Comparison of ENCODE assay signal across 20 cellular contexts in the genomic region with DNA sequence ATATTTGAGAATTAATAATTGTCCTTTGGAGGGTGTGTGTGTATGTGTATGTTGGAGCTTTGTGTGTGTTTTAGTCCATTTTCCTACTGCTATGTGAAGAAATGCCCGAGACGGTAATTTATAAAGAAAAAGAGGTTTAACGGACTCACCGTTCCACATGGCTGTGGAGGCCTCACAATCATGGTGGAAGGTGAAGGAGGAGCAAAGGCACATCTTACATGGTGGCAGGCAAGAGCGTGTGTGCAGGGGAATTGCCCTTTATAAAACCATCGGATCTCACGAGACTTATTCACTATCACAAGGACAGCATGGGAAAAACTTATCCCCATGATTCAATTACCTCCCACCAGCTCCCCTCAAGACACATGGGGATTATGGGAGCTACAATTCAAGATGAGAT. TPM values are rescaled to one million over a fixed set of nuclear protein-coding genes. Genes with fewer than 3 reads are reported as not detected.
DNase-seq lines count a peak whose midpoint lies in the region; ATAC-seq and TF ChIP-seq lines count a peak whose summit lies in the region.
"Had no signal": no experiment of that assay in that cellular context is flagged by ENCODE, and none has a peak within 500 bp of the region (broad histone marks: within the 10 kb centered on the region; RNA-seq: fewer than 3 reads in every experiment).

No MANE protein-coding gene starts in this region.

- no peak overlapping the region for H4K8ac ChIP-seq in trophoblast cell (ENCODE audit: low read depth, low read length)

- POLR2A ChIA-PET in Panc1 (lab: Charles Lee): no interaction called here

- H3K4me1 ChIP-seq in Panc1 (ENCODE audit: control insufficient read depth, insufficient read depth, low read length): peaks cover 7% of the 10 kb centered on the region; the same call in 1 of the 2 replicates
- H3K4me1 ChIP-seq in trophoblast cell (ENCODE audit: control insufficient read depth in 1 of 2, insufficient read depth in 2 of 2, low read length in 2 of 2): no peaks in the 10 kb centered on the region
- H3K4me1 ChIP-seq in uterus: no peaks in the 10 kb centered on the region
- H3K4me1 ChIP-seq: BE2C, BLaER1, Caco-2 had no signal

- H3K23ac ChIP-seq in trophoblast cell (ENCODE audit: low read length): no peak overlapping the region

- no peak overlapping the region for H3K18ac ChIP-seq in trophoblast cell (ENCODE audit: low read length)

- H2BK5ac ChIP-seq in trophoblast cell (ENCODE audit: low read depth, low read length, poor library complexity): no peak overlapping the region

- H3K36me3 Mint-ChIP-seq in dendritic cell treated with granulocyte-macrophage colony-stimulating factor and Interleukin-4, amounts not matched to agents 40 ng/mL and 50 ng/mL, for 4 days (ENCODE audit: low read depth): no peaks in the 10 kb centered on the region
- H3K36me3 Mint-ChIP-seq: CD8-positive, alpha-beta T cell had no signal

- no peak overlapping the region for H2BK12ac ChIP-seq in trophoblast cell (ENCODE audit: low read length)

- H3K4me3 Mint-ChIP-seq in dendritic cell treated with granulocyte-macrophage colony-stimulating factor and Interleukin-4, amounts not matched to agents 40 ng/mL and 50 ng/mL, for 4 days: no peak overlapping the region
- H3K4me3 Mint-ChIP-seq: CD4-positive, alpha-beta T cell; CD8-positive, alpha-beta T cell had no signal

- in situ Hi-C loops in Panc1 (cut with HindIII; ENCODE audit: low pct_unique_long_range_greater_than_20kb, low sequenced_read_pairs): no loop called here

- H3K36me3 ChIP-seq in Panc1 (ENCODE audit: control insufficient read depth, insufficient read depth, low read length) (no peaks in the 10 kb centered on the region), trophoblast cell (ENCODE audit: control insufficient read depth in 1 of 2, insufficient read depth in 2 of 2, low read length in 2 of 2) (peaks cover 0 to 2% of the 10 kb centered on the region in 2 experiments), uterus (no peaks in the 10 kb centered on the region)
- H3K36me3 ChIP-seq: BE2C, BLaER1 had no signal

- H2BK120ac ChIP-seq in trophoblast cell (ENCODE audit: insufficient read depth, low read length, poor library complexity): no peak overlapping the region

- H3K4me3 ChIP-seq in Panc1 (ENCODE audit: low read depth in 2 of 2, low read length in 2 of 2): no peak overlapping the region
- H3K4me3 ChIP-seq in trophoblast cell (ENCODE audit: low read depth, low read length): no peak overlapping the region
- H3K4me3 ChIP-seq in uterus: no peak overlapping the region
- H3K4me3 ChIP-seq: BLaER1 had no signal

- H3K27me3 ChIP-seq in Panc1 (ENCODE audit: control insufficient read depth, insufficient read depth, low read length) (no peaks in the 10 kb centered on the region), trophoblast cell (ENCODE audit: insufficient read depth, low read length) (no peaks in the 10 kb centered on the region), uterus (no peaks in the 10 kb centered on the region)
- H3K27me3 ChIP-seq: BE2C, BLaER1 had no signal

- H3K79me1 ChIP-seq in trophoblast cell (ENCODE audit: low read length): peaks cover 4% of the 10 kb centered on the region

- H4K91ac ChIP-seq in trophoblast cell (ENCODE audit: low read depth, low read length): peak overlapping the region; percentile 43

- no peaks in the 10 kb centered on the region for H3K79me2 ChIP-seq in trophoblast cell (ENCODE audit: control insufficient read depth, insufficient read depth, low read length, poor library complexity)

- TF ChIP-seq CTCF in Panc1 (IDR thresholded peaks at IDR 0.05) (no peak), VCaP (conservative IDR thresholded peaks at IDR 0.05) (no peak), uterus (IDR thresholded peaks at IDR 0.05) (no peak)

- no peak overlapping the region for H3K4ac ChIP-seq in trophoblast cell (ENCODE audit: low read depth, low read length)

- no peaks in the 10 kb centered on the region for H3K9me3 Mint-ChIP-seq in dendritic cell treated with granulocyte-macrophage colony-stimulating factor and Interleukin-4, amounts not matched to agents 40 ng/mL and 50 ng/mL, for 4 days

- no TSS peak for BruUV-seq in Panc1 (replicated peaks; lab: Mats Ljungman, UMichigan)

- H3K27ac ChIP-seq in Panc1 (ENCODE audit: low read length) (peak overlapping the region; percentile 70), VCaP (peak overlapping the region; percentile 78), trophoblast cell (ENCODE audit: low read depth, low read length) (no peak overlapping the region), uterus (no peak overlapping the region)
- H3K27ac ChIP-seq: BLaER1 had no signal

- H3K4me2 ChIP-seq in trophoblast cell (ENCODE audit: low read length): no peak overlapping the region
- H3K4me2 ChIP-seq: BLaER1 had no signal

- CTCF ChIA-PET in Panc1 (lab: Charles Lee): interaction anchor here (0.6 kb wide), 1 partner anchor 133 kb away, joined by 3 read pairs; no protein-coding TSS in a partner anchor

- H3K9me3 ChIP-seq in Panc1 (ENCODE audit: control insufficient read depth, insufficient read depth, low read depth, low read length) (no peaks in the 10 kb centered on the region), trophoblast cell (ENCODE audit: insufficient read depth, low read depth, low read length) (peaks cover 2% of the 10 kb centered on the region), uterus (no peaks in the 10 kb centered on the region)
- H3K9me3 ChIP-seq: BE2C, BLaER1, Caco-2 had no signal

- no peak for ATAC-seq in Panc1
- ATAC-seq: CD8-positive, alpha-beta T cell had no signal

- no peak overlapping the region for H2AFZ ChIP-seq in trophoblast cell (ENCODE audit: insufficient read depth, low read length, poor library complexity)

- intact Hi-C loops in Panc1 (cut with micrococcal nuclease; ENCODE audit: unreplicated experiment): no loop called here
- intact Hi-C loops in dendritic cell treated with granulocyte-macrophage colony-stimulating factor and Interleukin-4, amounts not matched to agents 40 ng/mL and 50 ng/mL, for 4 days (cut with micrococcal nuclease): no loop called here
- intact Hi-C loops in uterus (cut with DNase I; ENCODE audit: low total_unique reads): no loop called here

- no peak overlapping the region for H3K14ac ChIP-seq in trophoblast cell (ENCODE audit: low read length)

- peak overlapping the region; percentile 40 for H3K27ac Mint-ChIP-seq in dendritic cell treated with granulocyte-macrophage colony-stimulating factor and Interleukin-4, amounts not matched to agents 40 ng/mL and 50 ng/mL, for 4 days
- H3K27ac Mint-ChIP-seq: CD4-positive, alpha-beta T cell; CD8-positive, alpha-beta T cell had no signal

- H3K27me3 Mint-ChIP-seq in dendritic cell treated with granulocyte-macrophage colony-stimulating factor and Interleukin-4, amounts not matched to agents 40 ng/mL and 50 ng/mL, for 4 days: no peaks in the 10 kb centered on the region

- H2AK5ac ChIP-seq in trophoblast cell (ENCODE audit: low read length): no peak overlapping the region

- WGBS in trophoblast cell (ENCODE audit: extremely low coverage, insufficient coverage, insufficient read length): no CpG with 5 or more reads among the region's 7 CpGs

- no peak for TF ChIP-seq POLR2A in uterus (IDR thresholded peaks at IDR 0.05)

- H4K12ac ChIP-seq in trophoblast cell (ENCODE audit: low read depth, low read length): no peak overlapping the region

- H3K9ac ChIP-seq in trophoblast cell (ENCODE audit: low read length): no peak overlapping the region
- H3K9ac ChIP-seq: BLaER1 had no signal

- DNase-seq in Panc1 (ENCODE audit: low read depth, low spot score) (no peak), trophoblast cell (no peak), NCI-H1417 (lab: John Stamatoyannopoulos, UW) (no peak), UCSD-AML1 (lab: John Stamatoyannopoulos, UW; ENCODE audit: unreplicated experiment) (no peak), uterus (no peak)
- DNase-seq in central memory CD4-positive, alpha-beta T cell: no peak
- DNase-seq: 8988T; ACHN; BE2C; C1 segment of cervical spinal cord; Caco-2; Calu3; CD4-positive, alpha-beta T cell; CD8-positive, alpha-beta T cell; DMS79 treated with DMSO at 0.1 percent for 48 hours; GF-D8 had no signal

- H3K4me1 Mint-ChIP-seq in dendritic cell treated with granulocyte-macrophage colony-stimulating factor and Interleukin-4, amounts not matched to agents 40 ng/mL and 50 ng/mL, for 4 days (ENCODE audit: low read depth): peaks cover 19% of the 10 kb centered on the region

RNA-seq across cellular contexts. Expression of a gene that starts 44.1 kb away (rescaled TPM):
- 0.36 TPM for total RNA-seq in Panc1 (2021; ENCODE audit: unreplicated experiment)
- 0.59 TPM for polyA plus RNA-seq in Panc1 (2012; ENCODE audit: insufficient read length)
- 0.03 and 0.04 TPM in 2 replicates for polyA plus RNA-seq in trophoblast cell (2013)
- total RNA-seq in uterus: under 1 TPM in 3 of 4 donors, not detected in 1; under 0.01 to 0.95 (median 0.90) TPM
- total RNA-seq: Caco-2; Calu3; CD4-positive, alpha-beta T cell; CD8-positive, alpha-beta T cell had no signal
- polyA plus RNA-seq: AG04450 had no signal

Comparison
In these comparisons a context has a peak if more than half of its experiments do, and no peak if none do; other contexts are left out.
1. H3K27ac ChIP-seq: peak in Panc1 (single experiment) and VCaP (single experiment); none in trophoblast cell (single experiment) and uterus (0 of 2).